In genomic region chr1:173868266-173869107, GRCh38 we compare ENCODE assay signal across 1 cellular context.
TF ChIP-seq lines count a peak whose summit lies in the region.

A gene with protein sequence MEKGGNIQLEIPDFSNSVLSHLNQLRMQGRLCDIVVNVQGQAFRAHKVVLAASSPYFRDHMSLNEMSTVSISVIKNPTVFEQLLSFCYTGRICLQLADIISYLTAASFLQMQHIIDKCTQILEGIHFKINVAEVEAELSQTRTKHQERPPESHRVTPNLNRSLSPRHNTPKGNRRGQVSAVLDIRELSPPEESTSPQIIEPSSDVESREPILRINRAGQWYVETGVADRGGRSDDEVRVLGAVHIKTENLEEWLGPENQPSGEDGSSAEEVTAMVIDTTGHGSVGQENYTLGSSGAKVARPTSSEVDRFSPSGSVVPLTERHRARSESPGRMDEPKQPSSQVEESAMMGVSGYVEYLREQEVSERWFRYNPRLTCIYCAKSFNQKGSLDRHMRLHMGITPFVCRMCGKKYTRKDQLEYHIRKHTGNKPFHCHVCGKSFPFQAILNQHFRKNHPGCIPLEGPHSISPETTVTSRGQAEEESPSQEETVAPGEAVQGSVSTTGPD (plus strand): TSS chr1:173868380. CDS start chr1:173870226, 1,846 bp downstream.

TF ChIP-seq in K562, 482 proteins besides CTCF, POLR2A, EP300 and RAD21 (continued from another document and continues in another):
- no peak for TF ChIP-seq TCF15 (CRISPR knock-in tag; IDR thresholded peaks at IDR 0.05)
- no peak for TF ChIP-seq MEIS2 (IDR thresholded peaks at IDR 0.05; ENCODE audit: partially characterized antibody)
- TF ChIP-seq, protein P1, sequence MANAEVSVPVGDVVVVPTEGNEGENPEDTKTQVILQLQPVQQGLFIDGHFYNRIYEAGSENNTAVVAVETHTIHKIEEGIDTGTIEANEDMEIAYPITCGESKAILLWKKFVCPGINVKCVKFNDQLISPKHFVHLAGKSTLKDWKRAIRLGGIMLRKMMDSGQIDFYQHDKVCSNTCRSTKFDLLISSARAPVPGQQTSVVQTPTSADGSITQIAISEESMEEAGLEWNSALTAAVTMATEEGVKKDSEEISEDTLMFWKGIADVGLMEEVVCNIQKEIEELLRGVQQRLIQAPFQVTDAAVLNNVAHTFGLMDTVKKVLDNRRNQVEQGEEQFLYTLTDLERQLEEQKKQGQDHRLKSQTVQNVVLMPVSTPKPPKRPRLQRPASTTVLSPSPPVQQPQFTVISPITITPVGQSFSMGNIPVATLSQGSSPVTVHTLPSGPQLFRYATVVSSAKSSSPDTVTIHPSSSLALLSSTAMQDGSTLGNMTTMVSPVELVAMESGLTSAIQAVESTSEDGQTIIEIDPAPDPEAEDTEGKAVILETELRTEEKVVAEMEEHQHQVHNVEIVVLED (CRISPR knock-in tag; IDR thresholded peaks at IDR 0.05): no peak
- no peak for TF ChIP-seq ZNF79 (CRISPR knock-in tag; IDR thresholded peaks at IDR 0.05; ENCODE audit: low read depth)
- no peak; the same call in 1 of the 2 replicates for TF ChIP-seq EP400 (IDR thresholded peaks at IDR 0.05)
- no peak for TF ChIP-seq ADNP (tag; IDR thresholded peaks at IDR 0.05)
- TF ChIP-seq CBFA2T2 (conservative IDR thresholded peaks at IDR 0.05): no peak
- TF ChIP-seq PRPF4 (IDR thresholded peaks at IDR 0.05; ENCODE audit: insufficient read depth, low read depth, low read length, poor library complexity, severe bottlenecking): no peak
- TF ChIP-seq, protein P2, sequence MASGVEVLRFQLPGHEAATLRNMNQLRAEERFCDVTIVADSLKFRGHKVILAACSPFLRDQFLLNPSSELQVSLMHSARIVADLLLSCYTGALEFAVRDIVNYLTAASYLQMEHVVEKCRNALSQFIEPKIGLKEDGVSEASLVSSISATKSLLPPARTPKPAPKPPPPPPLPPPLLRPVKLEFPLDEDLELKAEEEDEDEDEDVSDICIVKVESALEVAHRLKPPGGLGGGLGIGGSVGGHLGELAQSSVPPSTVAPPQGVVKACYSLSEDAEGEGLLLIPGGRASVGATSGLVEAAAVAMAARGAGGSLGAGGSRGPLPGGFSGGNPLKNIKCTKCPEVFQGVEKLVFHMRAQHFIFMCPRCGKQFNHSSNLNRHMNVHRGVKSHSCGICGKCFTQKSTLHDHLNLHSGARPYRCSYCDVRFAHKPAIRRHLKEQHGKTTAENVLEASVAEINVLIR (CRISPR knock-in tag; IDR thresholded peaks at IDR 0.05): no peak
- no peak for TF ChIP-seq ZNF324 (CRISPR knock-in tag; IDR thresholded peaks at IDR 0.05)
- TF ChIP-seq, protein P3, sequence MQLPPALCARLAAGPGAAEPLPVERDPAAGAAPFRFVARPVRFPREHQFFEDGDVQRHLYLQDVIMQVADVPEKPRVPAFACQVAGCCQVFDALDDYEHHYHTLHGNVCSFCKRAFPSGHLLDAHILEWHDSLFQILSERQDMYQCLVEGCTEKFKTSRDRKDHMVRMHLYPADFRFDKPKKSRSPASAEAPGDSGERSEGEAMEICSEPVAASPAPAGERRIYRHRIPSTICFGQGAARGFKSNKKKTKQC (CRISPR knock-in tag; IDR thresholded peaks at IDR 0.05): peak; percentile 93
- TF ChIP-seq, protein P4, sequence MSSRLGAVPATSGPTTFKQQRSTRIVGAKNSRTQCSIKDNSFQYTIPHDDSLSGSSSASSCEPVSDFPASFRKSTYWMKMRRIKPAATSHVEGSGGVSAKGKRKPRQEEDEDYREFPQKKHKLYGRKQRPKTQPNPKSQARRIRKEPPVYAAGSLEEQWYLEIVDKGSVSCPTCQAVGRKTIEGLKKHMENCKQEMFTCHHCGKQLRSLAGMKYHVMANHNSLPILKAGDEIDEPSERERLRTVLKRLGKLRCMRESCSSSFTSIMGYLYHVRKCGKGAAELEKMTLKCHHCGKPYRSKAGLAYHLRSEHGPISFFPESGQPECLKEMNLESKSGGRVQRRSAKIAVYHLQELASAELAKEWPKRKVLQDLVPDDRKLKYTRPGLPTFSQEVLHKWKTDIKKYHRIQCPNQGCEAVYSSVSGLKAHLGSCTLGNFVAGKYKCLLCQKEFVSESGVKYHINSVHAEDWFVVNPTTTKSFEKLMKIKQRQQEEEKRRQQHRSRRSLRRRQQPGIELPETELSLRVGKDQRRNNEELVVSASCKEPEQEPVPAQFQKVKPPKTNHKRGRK (tag; IDR thresholded peaks at IDR 0.05): no peak
- no peak for TF ChIP-seq GATA2 (CRISPR knock-in tag; IDR thresholded peaks at IDR 0.05)
- TF ChIP-seq HNRNPUL1 (IDR thresholded peaks at IDR 0.05; ENCODE audit: low read length): no peak
- no peak for TF ChIP-seq ZBTB8A (IDR thresholded peaks at IDR 0.05; ENCODE audit: partially characterized antibody)
- no peak for TF ChIP-seq NFYB (IDR thresholded peaks at IDR 0.05; ENCODE audit: extremely low read depth, insufficient read length)
- TF ChIP-seq ZC3H11A (IDR thresholded peaks at IDR 0.05; ENCODE audit: low read depth, low read length): no peak; the same call in 1 of the 2 replicates
- no peak for TF ChIP-seq ZNF253 (CRISPR knock-in tag; conservative IDR thresholded peaks at IDR 0.05)
- 0 out of 2 replicates have a peak, but pooled peaks have one; percentile 43 for TF ChIP-seq ZC3H8 (IDR thresholded peaks at IDR 0.05)
- TF ChIP-seq POLR2AphosphoS5 (IDR thresholded peaks at IDR 0.05; ENCODE audit: control insufficient read depth, insufficient read depth, low read depth, low read length): no peak
- no peak for TF ChIP-seq MAFG (tag; conservative IDR thresholded peaks at IDR 0.05)
- no peak for TF ChIP-seq SETDB1 (IDR thresholded peaks at IDR 0.05; ENCODE audit: low read length)
- TF ChIP-seq RCOR1 (IDR thresholded peaks at IDR 0.05; ENCODE audit: borderline replicate concordance in 1 of 2, low read depth in 2 of 2, low read length in 2 of 2): peak in 1 of 2 experiments; percentile 82; a peak in 2 of 4 replicates
- peak in 1 of 2 experiments; percentile 98; a peak in 2 of 4 replicates for TF ChIP-seq KDM4B (IDR thresholded peaks at IDR 0.05; ENCODE audit: borderline replicate concordance in 2 of 2, low read depth in 1 of 2)
- no peak for TF ChIP-seq STAG1 (CRISPR knock-in tag; IDR thresholded peaks at IDR 0.05; ENCODE audit: borderline replicate concordance)
- TF ChIP-seq, protein P5, sequence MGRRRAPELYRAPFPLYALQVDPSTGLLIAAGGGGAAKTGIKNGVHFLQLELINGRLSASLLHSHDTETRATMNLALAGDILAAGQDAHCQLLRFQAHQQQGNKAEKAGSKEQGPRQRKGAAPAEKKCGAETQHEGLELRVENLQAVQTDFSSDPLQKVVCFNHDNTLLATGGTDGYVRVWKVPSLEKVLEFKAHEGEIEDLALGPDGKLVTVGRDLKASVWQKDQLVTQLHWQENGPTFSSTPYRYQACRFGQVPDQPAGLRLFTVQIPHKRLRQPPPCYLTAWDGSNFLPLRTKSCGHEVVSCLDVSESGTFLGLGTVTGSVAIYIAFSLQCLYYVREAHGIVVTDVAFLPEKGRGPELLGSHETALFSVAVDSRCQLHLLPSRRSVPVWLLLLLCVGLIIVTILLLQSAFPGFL (CRISPR knock-in tag; IDR thresholded peaks at IDR 0.05): no peak
- no peak for TF ChIP-seq SREBF2 (CRISPR knock-in tag; IDR thresholded peaks at IDR 0.05)
- TF ChIP-seq CC2D1A (IDR thresholded peaks at IDR 0.05): no peak
- TF ChIP-seq FUS (optimal IDR thresholded peaks at IDR 0.05; ENCODE audit: low read depth, low read length): no peak
- TF ChIP-seq NFATC3 (IDR thresholded peaks at IDR 0.05): no peak
- no peak for TF ChIP-seq HMG20A (CRISPR knock-in tag; conservative IDR thresholded peaks at IDR 0.05)
- peak; percentile 38; the same call in 1 of the 2 replicates for TF ChIP-seq ZBTB1 (CRISPR knock-in tag; IDR thresholded peaks at IDR 0.05; ENCODE audit: borderline replicate concordance, low read depth)
- TF ChIP-seq NEUROD1 (IDR thresholded peaks at IDR 0.05; ENCODE audit: borderline replicate concordance, low read depth, low read length, partially characterized antibody): peak; percentile 45
- TF ChIP-seq PCBP1 (IDR thresholded peaks at IDR 0.05; ENCODE audit: low read depth, low read length, poor library complexity, severe bottlenecking): peak; percentile 84
- TF ChIP-seq, protein P6, sequence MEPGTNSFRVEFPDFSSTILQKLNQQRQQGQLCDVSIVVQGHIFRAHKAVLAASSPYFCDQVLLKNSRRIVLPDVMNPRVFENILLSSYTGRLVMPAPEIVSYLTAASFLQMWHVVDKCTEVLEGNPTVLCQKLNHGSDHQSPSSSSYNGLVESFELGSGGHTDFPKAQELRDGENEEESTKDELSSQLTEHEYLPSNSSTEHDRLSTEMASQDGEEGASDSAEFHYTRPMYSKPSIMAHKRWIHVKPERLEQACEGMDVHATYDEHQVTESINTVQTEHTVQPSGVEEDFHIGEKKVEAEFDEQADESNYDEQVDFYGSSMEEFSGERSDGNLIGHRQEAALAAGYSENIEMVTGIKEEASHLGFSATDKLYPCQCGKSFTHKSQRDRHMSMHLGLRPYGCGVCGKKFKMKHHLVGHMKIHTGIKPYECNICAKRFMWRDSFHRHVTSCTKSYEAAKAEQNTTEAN (CRISPR knock-in tag; IDR thresholded peaks at IDR 0.05): no peak
- peak; percentile 98 for TF ChIP-seq ELF1 (tag; IDR thresholded peaks at IDR 0.05)
- TF ChIP-seq KHSRP (IDR thresholded peaks at IDR 0.05): no peak
- no peak for TF ChIP-seq HDAC6 (IDR thresholded peaks at IDR 0.05; ENCODE audit: low read depth, low read length)
- TF ChIP-seq, protein P7, sequence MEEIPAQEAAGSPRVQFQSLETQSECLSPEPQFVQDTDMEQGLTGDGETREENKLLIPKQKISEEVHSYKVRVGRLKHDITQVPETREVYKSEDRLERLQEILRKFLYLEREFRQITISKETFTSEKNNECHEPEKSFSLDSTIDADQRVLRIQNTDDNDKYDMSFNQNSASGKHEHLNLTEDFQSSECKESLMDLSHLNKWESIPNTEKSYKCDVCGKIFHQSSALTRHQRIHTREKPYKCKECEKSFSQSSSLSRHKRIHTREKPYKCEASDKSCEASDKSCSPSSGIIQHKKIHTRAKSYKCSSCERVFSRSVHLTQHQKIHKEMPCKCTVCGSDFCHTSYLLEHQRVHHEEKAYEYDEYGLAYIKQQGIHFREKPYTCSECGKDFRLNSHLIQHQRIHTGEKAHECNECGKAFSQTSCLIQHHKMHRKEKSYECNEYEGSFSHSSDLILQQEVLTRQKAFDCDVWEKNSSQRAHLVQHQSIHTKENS (CRISPR knock-in tag; IDR thresholded peaks at IDR 0.05): no peak
- TF ChIP-seq, protein P8, sequence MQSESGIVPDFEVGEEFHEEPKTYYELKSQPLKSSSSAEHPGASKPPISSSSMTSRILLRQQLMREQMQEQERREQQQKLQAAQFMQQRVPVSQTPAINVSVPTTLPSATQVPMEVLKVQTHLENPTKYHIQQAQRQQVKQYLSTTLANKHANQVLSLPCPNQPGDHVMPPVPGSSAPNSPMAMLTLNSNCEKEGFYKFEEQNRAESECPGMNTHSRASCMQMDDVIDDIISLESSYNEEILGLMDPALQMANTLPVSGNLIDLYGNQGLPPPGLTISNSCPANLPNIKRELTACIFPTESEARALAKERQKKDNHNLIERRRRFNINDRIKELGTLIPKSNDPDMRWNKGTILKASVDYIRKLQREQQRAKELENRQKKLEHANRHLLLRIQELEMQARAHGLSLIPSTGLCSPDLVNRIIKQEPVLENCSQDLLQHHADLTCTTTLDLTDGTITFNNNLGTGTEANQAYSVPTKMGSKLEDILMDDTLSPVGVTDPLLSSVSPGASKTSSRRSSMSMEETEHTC (IDR thresholded peaks at IDR 0.05): no peak
- TF ChIP-seq CAMTA2 (CRISPR knock-in tag; conservative IDR thresholded peaks at IDR 0.05): no peak
- TF ChIP-seq MBD2 (IDR thresholded peaks at IDR 0.05; ENCODE audit: borderline replicate concordance, low read depth): no peak
- no peak for TF ChIP-seq PTTG1 (tag; IDR thresholded peaks at IDR 0.05; ENCODE audit: low read depth)
- TF ChIP-seq, protein P9, sequence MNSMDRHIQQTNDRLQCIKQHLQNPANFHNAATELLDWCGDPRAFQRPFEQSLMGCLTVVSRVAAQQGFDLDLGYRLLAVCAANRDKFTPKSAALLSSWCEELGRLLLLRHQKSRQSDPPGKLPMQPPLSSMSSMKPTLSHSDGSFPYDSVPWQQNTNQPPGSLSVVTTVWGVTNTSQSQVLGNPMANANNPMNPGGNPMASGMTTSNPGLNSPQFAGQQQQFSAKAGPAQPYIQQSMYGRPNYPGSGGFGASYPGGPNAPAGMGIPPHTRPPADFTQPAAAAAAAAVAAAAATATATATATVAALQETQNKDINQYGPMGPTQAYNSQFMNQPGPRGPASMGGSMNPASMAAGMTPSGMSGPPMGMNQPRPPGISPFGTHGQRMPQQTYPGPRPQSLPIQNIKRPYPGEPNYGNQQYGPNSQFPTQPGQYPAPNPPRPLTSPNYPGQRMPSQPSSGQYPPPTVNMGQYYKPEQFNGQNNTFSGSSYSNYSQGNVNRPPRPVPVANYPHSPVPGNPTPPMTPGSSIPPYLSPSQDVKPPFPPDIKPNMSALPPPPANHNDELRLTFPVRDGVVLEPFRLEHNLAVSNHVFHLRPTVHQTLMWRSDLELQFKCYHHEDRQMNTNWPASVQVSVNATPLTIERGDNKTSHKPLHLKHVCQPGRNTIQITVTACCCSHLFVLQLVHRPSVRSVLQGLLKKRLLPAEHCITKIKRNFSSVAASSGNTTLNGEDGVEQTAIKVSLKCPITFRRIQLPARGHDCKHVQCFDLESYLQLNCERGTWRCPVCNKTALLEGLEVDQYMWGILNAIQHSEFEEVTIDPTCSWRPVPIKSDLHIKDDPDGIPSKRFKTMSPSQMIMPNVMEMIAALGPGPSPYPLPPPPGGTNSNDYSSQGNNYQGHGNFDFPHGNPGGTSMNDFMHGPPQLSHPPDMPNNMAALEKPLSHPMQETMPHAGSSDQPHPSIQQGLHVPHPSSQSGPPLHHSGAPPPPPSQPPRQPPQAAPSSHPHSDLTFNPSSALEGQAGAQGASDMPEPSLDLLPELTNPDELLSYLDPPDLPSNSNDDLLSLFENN (IDR thresholded peaks at IDR 0.05; ENCODE audit: low read depth in 2 of 2, low read length in 2 of 2): no peak
- peak; percentile 93 for TF ChIP-seq KLF16 (IDR thresholded peaks at IDR 0.05)
- TF ChIP-seq SRSF9 (IDR thresholded peaks at IDR 0.05; ENCODE audit: borderline replicate concordance, low read depth, low read length): no peak
- TF ChIP-seq ARNT (IDR thresholded peaks at IDR 0.05): peak; percentile 37 to 64; a peak in 1 of 4 replicates
- no peak for TF ChIP-seq ZNF347 (CRISPR knock-in tag; IDR thresholded peaks at IDR 0.05; ENCODE audit: low read depth)
- TF ChIP-seq HCFC1 (IDR thresholded peaks at IDR 0.05; ENCODE audit: low read depth, low read length): peak; percentile 51
- no peak for TF ChIP-seq GTF2A2 (tag; IDR thresholded peaks at IDR 0.05)
- TF ChIP-seq, protein P10, sequence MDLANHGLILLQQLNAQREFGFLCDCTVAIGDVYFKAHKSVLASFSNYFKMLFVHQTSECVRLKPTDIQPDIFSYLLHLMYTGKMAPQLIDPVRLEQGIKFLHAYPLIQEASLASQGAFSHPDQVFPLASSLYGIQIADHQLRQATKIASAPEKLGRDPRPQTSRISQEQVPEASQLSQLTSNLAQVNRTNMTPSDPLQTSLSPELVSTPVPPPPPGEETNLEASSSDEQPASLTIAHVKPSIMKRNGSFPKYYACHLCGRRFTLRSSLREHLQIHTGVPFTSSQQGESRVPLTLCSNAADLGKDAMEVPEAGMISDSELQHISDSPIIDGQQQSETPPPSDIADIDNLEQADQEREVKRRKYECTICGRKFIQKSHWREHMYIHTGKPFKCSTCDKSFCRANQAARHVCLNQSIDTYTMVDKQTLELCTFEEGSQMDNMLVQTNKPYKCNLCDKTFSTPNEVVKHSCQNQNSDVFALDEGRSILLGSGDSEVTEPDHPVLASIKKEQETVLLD (IDR thresholded peaks at IDR 0.05): no peak; the same call in 1 of the 2 replicates
- no peak for TF ChIP-seq ZNF384 (IDR thresholded peaks at IDR 0.05; ENCODE audit: low read depth, low read length)
